Comparison of ENCODE assay signal across 1 cellular context in genomic region chr1:185325413-185325812, GRCh38.
TF ChIP-seq lines count a peak whose summit lies in the region.

No MANE protein-coding gene starts in this region.

TF ChIP-seq in HEK293, 187 proteins besides CTCF, POLR2A, EP300 and RAD21 (continued from another document):
- TF ChIP-seq ZSCAN18 (tag by site-specific recombination; IDR thresholded peaks at IDR 0.05), result no peak
- TF ChIP-seq ZEB2 (tag by site-specific recombination; IDR thresholded peaks at IDR 0.05), result no peak
- no peak for TF ChIP-seq KLF17 (tag by site-specific recombination; IDR thresholded peaks at IDR 0.05)
- TF ChIP-seq ZBTB1 (tag by site-specific recombination; IDR thresholded peaks at IDR 0.05), result no peak
- peak; percentile 37 for TF ChIP-seq PRDM10 (tag by site-specific recombination; IDR thresholded peaks at IDR 0.05)
- TF ChIP-seq OSR2 (tag by site-specific recombination; IDR thresholded peaks at IDR 0.05), result peak; percentile 55; the same call in 1 of the 2 replicates
